Comparison of ENCODE assay signal across 1 cellular context in the genomic region with DNA sequence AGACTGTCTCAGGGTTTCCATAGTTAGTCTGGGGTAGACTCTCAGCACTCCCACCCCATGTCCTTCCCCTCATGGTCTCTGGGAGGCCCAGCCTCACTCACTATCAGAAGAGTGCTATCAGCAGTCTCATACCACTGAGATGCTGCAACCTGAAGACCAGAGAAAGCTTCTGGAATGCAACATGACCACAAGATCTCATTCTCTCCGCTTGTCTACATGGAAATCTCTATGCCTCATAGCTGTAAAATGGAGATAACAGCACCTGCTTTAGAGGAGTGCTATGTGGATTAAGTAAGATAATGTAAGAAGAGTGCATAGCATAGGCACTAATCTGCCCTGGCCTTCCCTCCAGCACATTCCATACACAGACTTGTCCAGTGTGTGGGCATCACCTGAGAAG.
A peak's percentile ranks its signal among the peaks of the same experiment; 100 is the strongest.
TF ChIP-seq lines count a peak whose summit lies in the region.

No MANE protein-coding gene starts in this region.

TF ChIP-seq in K562, 482 proteins besides CTCF, POLR2A, EP300 and RAD21 (continues in another document):
- TF ChIP-seq EHMT2 (IDR thresholded peaks at IDR 0.05) (no peak), ZNF445 (CRISPR knock-in tag; IDR thresholded peaks at IDR 0.05; ENCODE audit: low read depth) (no peak), NRF1 (conservative IDR thresholded peaks at IDR 0.05 in 1 of 2, IDR thresholded peaks at IDR 0.05 in 1 of 2) (no peak), TEAD1 (CRISPR knock-in tag; IDR thresholded peaks at IDR 0.05) (peak; percentile 93 to 100), FOXM1 (IDR thresholded peaks at IDR 0.05; ENCODE audit: low read depth) (peak; percentile 80; the same call in 1 of the 2 replicates), FOXM1 (CRISPR knock-in tag; IDR thresholded peaks at IDR 0.05; ENCODE audit: low read depth) (no peak), NFIC (IDR thresholded peaks at IDR 0.05) (peak; percentile 61), TRIM24 (IDR thresholded peaks at IDR 0.05) (peak; percentile 64 to 86), NFIX (CRISPR knock-in tag; IDR thresholded peaks at IDR 0.05; ENCODE audit: low read depth) (no peak), IRF2 (CRISPR knock-in tag; IDR thresholded peaks at IDR 0.05) (no peak), ZNF778 (CRISPR knock-in tag; IDR thresholded peaks at IDR 0.05) (no peak), ZNF507 (tag; conservative IDR thresholded peaks at IDR 0.05) (no peak), HLTF (IDR thresholded peaks at IDR 0.05) (no peak), ATF7 (IDR thresholded peaks at IDR 0.05) (peak; percentile 61), ELF1 (tag; IDR thresholded peaks at IDR 0.05) (0 out of 2 replicates have a peak, but pooled peaks have one; percentile 25), MAFG (tag; conservative IDR thresholded peaks at IDR 0.05) (no peak), TAL1 (IDR thresholded peaks at IDR 0.05) (peak; percentile 92), ZNF3 (CRISPR knock-in tag; IDR thresholded peaks at IDR 0.05) (no peak), CCNT2 (IDR thresholded peaks at IDR 0.05; ENCODE audit: borderline replicate concordance, extremely low read depth, insufficient read length, low read depth, low read length) (peak; percentile 33), JUN (IDR thresholded peaks at IDR 0.05; ENCODE audit: borderline replicate concordance, low read depth, low read length) (no peak; the same call in 1 of the 2 replicates), JUN (CRISPR knock-in tag; IDR thresholded peaks at IDR 0.05; ENCODE audit: borderline replicate concordance) (no peak), STAT5A (IDR thresholded peaks at IDR 0.05; ENCODE audit: borderline replicate concordance, low read length) (peak; percentile 69; the same call in 1 of the 2 replicates), TGIF2 (CRISPR knock-in tag; IDR thresholded peaks at IDR 0.05) (no peak), TARDBP (IDR thresholded peaks at IDR 0.05) (no peak), ZBTB17 (CRISPR knock-in tag; IDR thresholded peaks at IDR 0.05) (no peak)
- TF ChIP-seq, protein P1, sequence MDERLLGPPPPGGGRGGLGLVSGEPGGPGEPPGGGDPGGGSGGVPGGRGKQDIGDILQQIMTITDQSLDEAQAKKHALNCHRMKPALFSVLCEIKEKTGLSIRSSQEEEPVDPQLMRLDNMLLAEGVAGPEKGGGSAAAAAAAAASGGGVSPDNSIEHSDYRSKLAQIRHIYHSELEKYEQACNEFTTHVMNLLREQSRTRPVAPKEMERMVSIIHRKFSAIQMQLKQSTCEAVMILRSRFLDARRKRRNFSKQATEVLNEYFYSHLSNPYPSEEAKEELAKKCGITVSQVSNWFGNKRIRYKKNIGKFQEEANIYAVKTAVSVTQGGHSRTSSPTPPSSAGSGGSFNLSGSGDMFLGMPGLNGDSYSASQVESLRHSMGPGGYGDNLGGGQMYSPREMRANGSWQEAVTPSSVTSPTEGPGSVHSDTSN (CRISPR knock-in tag; IDR thresholded peaks at IDR 0.05; ENCODE audit: low read depth): no peak
- TF ChIP-seq, protein P1 (tag; conservative IDR thresholded peaks at IDR 0.05; ENCODE audit: low read depth): no peak
- TF ChIP-seq, protein P2, sequence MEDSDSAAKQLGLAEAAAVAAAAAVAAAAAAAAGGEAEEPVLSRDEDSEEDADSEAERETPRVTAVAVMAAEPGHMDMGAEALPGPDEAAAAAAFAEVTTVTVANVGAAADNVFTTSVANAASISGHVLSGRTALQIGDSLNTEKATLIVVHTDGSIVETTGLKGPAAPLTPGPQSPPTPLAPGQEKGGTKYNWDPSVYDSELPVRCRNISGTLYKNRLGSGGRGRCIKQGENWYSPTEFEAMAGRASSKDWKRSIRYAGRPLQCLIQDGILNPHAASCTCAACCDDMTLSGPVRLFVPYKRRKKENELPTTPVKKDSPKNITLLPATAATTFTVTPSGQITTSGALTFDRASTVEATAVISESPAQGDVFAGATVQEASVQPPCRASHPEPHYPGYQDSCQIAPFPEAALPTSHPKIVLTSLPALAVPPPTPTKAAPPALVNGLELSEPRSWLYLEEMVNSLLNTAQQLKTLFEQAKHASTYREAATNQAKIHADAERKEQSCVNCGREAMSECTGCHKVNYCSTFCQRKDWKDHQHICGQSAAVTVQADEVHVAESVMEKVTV (CRISPR knock-in tag; IDR thresholded peaks at IDR 0.05): no peak
- TF ChIP-seq, protein P3, sequence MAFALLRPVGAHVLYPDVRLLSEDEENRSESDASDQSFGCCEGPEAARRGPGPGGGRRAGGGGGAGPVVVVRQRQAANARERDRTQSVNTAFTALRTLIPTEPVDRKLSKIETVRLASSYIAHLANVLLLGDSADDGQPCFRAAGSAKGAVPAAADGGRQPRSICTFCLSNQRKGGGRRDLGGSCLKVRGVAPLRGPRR (CRISPR knock-in tag; IDR thresholded peaks at IDR 0.05): no peak
- TF ChIP-seq, protein P4, sequence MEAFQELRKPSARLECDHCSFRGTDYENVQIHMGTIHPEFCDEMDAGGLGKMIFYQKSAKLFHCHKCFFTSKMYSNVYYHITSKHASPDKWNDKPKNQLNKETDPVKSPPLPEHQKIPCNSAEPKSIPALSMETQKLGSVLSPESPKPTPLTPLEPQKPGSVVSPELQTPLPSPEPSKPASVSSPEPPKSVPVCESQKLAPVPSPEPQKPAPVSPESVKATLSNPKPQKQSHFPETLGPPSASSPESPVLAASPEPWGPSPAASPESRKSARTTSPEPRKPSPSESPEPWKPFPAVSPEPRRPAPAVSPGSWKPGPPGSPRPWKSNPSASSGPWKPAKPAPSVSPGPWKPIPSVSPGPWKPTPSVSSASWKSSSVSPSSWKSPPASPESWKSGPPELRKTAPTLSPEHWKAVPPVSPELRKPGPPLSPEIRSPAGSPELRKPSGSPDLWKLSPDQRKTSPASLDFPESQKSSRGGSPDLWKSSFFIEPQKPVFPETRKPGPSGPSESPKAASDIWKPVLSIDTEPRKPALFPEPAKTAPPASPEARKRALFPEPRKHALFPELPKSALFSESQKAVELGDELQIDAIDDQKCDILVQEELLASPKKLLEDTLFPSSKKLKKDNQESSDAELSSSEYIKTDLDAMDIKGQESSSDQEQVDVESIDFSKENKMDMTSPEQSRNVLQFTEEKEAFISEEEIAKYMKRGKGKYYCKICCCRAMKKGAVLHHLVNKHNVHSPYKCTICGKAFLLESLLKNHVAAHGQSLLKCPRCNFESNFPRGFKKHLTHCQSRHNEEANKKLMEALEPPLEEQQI (IDR thresholded peaks at IDR 0.05): peak; percentile 59; the same call in 1 of the 2 replicates
- TF ChIP-seq, protein P5, sequence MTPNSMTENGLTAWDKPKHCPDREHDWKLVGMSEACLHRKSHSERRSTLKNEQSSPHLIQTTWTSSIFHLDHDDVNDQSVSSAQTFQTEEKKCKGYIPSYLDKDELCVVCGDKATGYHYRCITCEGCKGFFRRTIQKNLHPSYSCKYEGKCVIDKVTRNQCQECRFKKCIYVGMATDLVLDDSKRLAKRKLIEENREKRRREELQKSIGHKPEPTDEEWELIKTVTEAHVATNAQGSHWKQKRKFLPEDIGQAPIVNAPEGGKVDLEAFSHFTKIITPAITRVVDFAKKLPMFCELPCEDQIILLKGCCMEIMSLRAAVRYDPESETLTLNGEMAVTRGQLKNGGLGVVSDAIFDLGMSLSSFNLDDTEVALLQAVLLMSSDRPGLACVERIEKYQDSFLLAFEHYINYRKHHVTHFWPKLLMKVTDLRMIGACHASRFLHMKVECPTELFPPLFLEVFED (CRISPR knock-in tag; conservative IDR thresholded peaks at IDR 0.05): no peak
- TF ChIP-seq, protein P6, sequence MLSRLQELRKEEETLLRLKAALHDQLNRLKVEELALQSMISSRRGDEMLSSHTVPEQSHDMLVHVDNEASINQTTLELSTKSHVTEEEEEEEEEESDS (CRISPR knock-in tag; IDR thresholded peaks at IDR 0.05): no peak
- TF ChIP-seq, protein P7, sequence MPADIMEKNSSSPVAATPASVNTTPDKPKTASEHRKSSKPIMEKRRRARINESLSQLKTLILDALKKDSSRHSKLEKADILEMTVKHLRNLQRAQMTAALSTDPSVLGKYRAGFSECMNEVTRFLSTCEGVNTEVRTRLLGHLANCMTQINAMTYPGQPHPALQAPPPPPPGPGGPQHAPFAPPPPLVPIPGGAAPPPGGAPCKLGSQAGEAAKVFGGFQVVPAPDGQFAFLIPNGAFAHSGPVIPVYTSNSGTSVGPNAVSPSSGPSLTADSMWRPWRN (IDR thresholded peaks at IDR 0.05; ENCODE audit: low read depth): peak; percentile 88
- TF ChIP-seq, protein P8, sequence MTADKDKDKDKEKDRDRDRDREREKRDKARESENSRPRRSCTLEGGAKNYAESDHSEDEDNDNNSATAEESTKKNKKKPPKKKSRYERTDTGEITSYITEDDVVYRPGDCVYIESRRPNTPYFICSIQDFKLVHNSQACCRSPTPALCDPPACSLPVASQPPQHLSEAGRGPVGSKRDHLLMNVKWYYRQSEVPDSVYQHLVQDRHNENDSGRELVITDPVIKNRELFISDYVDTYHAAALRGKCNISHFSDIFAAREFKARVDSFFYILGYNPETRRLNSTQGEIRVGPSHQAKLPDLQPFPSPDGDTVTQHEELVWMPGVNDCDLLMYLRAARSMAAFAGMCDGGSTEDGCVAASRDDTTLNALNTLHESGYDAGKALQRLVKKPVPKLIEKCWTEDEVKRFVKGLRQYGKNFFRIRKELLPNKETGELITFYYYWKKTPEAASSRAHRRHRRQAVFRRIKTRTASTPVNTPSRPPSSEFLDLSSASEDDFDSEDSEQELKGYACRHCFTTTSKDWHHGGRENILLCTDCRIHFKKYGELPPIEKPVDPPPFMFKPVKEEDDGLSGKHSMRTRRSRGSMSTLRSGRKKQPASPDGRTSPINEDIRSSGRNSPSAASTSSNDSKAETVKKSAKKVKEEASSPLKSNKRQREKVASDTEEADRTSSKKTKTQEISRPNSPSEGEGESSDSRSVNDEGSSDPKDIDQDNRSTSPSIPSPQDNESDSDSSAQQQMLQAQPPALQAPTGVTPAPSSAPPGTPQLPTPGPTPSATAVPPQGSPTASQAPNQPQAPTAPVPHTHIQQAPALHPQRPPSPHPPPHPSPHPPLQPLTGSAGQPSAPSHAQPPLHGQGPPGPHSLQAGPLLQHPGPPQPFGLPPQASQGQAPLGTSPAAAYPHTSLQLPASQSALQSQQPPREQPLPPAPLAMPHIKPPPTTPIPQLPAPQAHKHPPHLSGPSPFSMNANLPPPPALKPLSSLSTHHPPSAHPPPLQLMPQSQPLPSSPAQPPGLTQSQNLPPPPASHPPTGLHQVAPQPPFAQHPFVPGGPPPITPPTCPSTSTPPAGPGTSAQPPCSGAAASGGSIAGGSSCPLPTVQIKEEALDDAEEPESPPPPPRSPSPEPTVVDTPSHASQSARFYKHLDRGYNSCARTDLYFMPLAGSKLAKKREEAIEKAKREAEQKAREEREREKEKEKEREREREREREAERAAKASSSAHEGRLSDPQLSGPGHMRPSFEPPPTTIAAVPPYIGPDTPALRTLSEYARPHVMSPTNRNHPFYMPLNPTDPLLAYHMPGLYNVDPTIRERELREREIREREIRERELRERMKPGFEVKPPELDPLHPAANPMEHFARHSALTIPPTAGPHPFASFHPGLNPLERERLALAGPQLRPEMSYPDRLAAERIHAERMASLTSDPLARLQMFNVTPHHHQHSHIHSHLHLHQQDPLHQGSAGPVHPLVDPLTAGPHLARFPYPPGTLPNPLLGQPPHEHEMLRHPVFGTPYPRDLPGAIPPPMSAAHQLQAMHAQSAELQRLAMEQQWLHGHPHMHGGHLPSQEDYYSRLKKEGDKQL (CRISPR knock-in tag; IDR thresholded peaks at IDR 0.05; ENCODE audit: borderline replicate concordance): no peak
- TF ChIP-seq, protein P9, sequence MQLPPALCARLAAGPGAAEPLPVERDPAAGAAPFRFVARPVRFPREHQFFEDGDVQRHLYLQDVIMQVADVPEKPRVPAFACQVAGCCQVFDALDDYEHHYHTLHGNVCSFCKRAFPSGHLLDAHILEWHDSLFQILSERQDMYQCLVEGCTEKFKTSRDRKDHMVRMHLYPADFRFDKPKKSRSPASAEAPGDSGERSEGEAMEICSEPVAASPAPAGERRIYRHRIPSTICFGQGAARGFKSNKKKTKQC (CRISPR knock-in tag; IDR thresholded peaks at IDR 0.05): no peak
- TF ChIP-seq, protein P10, sequence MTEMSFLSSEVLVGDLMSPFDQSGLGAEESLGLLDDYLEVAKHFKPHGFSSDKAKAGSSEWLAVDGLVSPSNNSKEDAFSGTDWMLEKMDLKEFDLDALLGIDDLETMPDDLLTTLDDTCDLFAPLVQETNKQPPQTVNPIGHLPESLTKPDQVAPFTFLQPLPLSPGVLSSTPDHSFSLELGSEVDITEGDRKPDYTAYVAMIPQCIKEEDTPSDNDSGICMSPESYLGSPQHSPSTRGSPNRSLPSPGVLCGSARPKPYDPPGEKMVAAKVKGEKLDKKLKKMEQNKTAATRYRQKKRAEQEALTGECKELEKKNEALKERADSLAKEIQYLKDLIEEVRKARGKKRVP (CRISPR knock-in tag; IDR thresholded peaks at IDR 0.05): no peak
- TF ChIP-seq, protein P11, sequence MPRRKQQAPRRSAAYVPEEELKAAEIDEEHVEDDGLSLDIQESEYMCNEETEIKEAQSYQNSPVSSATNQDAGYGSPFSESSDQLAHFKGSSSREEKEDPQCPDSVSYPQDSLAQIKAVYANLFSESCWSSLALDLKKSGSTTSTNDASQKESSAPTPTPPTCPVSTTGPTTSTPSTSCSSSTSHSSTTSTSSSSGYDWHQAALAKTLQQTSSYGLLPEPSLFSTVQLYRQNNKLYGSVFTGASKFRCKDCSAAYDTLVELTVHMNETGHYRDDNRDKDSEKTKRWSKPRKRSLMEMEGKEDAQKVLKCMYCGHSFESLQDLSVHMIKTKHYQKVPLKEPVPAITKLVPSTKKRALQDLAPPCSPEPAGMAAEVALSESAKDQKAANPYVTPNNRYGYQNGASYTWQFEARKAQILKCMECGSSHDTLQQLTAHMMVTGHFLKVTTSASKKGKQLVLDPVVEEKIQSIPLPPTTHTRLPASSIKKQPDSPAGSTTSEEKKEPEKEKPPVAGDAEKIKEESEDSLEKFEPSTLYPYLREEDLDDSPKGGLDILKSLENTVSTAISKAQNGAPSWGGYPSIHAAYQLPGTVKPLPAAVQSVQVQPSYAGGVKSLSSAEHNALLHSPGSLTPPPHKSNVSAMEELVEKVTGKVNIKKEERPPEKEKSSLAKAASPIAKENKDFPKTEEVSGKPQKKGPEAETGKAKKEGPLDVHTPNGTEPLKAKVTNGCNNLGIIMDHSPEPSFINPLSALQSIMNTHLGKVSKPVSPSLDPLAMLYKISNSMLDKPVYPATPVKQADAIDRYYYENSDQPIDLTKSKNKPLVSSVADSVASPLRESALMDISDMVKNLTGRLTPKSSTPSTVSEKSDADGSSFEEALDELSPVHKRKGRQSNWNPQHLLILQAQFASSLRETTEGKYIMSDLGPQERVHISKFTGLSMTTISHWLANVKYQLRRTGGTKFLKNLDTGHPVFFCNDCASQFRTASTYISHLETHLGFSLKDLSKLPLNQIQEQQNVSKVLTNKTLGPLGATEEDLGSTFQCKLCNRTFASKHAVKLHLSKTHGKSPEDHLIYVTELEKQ (CRISPR knock-in tag; IDR thresholded peaks at IDR 0.05): no peak
